Comparison of ENCODE assay signal across 1 cellular context in the genomic region with DNA sequence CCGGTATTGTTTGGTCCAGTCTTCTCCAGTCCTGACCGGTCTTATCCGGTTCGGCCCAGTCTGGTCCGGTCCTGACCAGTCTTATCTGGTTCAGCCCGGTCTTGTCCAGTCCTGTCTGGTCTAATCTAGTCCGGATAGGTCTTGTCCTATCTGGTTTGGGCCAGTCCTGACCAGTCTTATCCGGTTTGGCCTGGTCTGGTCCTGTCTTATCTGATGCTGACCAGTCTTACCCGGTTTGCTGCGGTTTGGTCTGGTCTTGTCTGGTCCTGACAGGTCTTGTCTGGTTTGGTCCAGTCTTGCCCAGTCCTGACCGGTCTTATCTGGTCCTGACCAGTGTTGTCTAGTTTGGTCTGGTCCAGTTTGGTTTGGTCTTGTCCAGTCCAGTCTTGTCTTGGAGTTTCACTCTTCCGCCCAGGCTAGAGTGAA.
A peak's percentile ranks its signal among the peaks of the same experiment; 100 is the strongest.
TF ChIP-seq lines count a peak whose summit lies in the region.

No MANE protein-coding gene starts in this region.

TF ChIP-seq in K562, 482 proteins besides CTCF, POLR2A, EP300 and RAD21 (continued from another document and continues in another):
- no peak for TF ChIP-seq JUN (IDR thresholded peaks at IDR 0.05; ENCODE audit: borderline replicate concordance, low read depth, low read length)
- TF ChIP-seq JUN (CRISPR knock-in tag; IDR thresholded peaks at IDR 0.05; ENCODE audit: borderline replicate concordance): no peak
- TF ChIP-seq ZNF507 (tag; conservative IDR thresholded peaks at IDR 0.05): no peak
- TF ChIP-seq, protein P1, sequence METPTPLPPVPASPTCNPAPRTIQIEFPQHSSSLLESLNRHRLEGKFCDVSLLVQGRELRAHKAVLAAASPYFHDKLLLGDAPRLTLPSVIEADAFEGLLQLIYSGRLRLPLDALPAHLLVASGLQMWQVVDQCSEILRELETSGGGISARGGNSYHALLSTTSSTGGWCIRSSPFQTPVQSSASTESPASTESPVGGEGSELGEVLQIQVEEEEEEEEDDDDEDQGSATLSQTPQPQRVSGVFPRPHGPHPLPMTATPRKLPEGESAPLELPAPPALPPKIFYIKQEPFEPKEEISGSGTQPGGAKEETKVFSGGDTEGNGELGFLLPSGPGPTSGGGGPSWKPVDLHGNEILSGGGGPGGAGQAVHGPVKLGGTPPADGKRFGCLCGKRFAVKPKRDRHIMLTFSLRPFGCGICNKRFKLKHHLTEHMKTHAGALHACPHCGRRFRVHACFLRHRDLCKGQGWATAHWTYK (CRISPR knock-in tag; IDR thresholded peaks at IDR 0.05): no peak
- no peak for TF ChIP-seq ZBTB7A (IDR thresholded peaks at IDR 0.05; ENCODE audit: borderline replicate concordance, control insufficient read depth, low read depth, low read length)
- TF ChIP-seq SMAD4 (CRISPR knock-in tag; conservative IDR thresholded peaks at IDR 0.05): 0 out of 2 replicates have a peak, but pooled peaks have one; percentile 48
- TF ChIP-seq, protein P2, sequence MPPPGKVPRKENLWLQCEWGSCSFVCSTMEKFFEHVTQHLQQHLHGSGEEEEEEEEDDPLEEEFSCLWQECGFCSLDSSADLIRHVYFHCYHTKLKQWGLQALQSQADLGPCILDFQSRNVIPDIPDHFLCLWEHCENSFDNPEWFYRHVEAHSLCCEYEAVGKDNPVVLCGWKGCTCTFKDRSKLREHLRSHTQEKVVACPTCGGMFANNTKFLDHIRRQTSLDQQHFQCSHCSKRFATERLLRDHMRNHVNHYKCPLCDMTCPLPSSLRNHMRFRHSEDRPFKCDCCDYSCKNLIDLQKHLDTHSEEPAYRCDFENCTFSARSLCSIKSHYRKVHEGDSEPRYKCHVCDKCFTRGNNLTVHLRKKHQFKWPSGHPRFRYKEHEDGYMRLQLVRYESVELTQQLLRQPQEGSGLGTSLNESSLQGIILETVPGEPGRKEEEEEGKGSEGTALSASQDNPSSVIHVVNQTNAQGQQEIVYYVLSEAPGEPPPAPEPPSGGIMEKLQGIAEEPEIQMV (tag; conservative IDR thresholded peaks at IDR 0.05; ENCODE audit: low read depth): no peak
- TF ChIP-seq, protein P3, sequence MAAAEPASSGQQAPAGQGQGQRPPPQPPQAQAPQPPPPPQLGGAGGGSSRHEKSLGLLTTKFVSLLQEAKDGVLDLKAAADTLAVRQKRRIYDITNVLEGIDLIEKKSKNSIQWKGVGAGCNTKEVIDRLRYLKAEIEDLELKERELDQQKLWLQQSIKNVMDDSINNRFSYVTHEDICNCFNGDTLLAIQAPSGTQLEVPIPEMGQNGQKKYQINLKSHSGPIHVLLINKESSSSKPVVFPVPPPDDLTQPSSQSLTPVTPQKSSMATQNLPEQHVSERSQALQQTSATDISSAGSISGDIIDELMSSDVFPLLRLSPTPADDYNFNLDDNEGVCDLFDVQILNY (CRISPR knock-in tag; IDR thresholded peaks at IDR 0.05): 0 out of 2 replicates have a peak, but pooled peaks have one; percentile 33
- TF ChIP-seq, protein P4, sequence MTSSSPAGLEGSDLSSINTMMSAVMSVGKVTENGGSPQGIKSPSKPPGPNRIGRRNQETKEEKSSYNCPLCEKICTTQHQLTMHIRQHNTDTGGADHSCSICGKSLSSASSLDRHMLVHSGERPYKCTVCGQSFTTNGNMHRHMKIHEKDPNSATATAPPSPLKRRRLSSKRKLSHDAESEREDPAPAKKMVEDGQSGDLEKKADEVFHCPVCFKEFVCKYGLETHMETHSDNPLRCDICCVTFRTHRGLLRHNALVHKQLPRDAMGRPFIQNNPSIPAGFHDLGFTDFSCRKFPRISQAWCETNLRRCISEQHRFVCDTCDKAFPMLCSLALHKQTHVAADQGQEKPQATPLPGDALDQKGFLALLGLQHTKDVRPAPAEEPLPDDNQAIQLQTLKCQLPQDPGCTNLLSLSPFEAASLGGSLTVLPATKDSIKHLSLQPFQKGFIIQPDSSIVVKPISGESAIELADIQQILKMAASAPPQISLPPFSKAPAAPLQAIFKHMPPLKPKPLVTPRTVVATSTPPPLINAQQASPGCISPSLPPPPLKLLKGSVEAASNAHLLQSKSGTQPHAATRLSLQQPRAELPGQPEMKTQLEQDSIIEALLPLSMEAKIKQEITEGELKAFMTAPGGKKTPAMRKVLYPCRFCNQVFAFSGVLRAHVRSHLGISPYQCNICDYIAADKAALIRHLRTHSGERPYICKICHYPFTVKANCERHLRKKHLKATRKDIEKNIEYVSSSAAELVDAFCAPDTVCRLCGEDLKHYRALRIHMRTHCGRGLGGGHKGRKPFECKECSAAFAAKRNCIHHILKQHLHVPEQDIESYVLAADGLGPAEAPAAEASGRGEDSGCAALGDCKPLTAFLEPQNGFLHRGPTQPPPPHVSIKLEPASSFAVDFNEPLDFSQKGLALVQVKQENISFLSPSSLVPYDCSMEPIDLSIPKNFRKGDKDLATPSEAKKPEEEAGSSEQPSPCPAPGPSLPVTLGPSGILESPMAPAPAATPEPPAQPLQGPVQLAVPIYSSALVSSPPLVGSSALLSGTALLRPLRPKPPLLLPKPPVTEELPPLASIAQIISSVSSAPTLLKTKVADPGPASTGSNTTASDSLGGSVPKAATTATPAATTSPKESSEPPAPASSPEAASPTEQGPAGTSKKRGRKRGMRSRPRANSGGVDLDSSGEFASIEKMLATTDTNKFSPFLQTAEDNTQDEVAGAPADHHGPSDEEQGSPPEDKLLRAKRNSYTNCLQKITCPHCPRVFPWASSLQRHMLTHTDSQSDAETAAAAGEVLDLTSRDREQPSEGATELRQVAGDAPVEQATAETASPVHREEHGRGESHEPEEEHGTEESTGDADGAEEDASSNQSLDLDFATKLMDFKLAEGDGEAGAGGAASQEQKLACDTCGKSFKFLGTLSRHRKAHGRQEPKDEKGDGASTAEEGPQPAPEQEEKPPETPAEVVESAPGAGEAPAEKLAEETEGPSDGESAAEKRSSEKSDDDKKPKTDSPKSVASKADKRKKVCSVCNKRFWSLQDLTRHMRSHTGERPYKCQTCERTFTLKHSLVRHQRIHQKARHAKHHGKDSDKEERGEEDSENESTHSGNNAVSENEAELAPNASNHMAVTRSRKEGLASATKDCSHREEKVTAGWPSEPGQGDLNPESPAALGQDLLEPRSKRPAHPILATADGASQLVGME (CRISPR knock-in tag; IDR thresholded peaks at IDR 0.05): no peak
- no peak for TF ChIP-seq TAF7 (tag; IDR thresholded peaks at IDR 0.05)
- TF ChIP-seq PTBP1 (IDR thresholded peaks at IDR 0.05; ENCODE audit: low read depth, low read length): no peak
- no peak for TF ChIP-seq ZNF124 (CRISPR knock-in tag; IDR thresholded peaks at IDR 0.05)
- peak; percentile 64; the same call in 1 of the 2 replicates for TF ChIP-seq ZNF12 (CRISPR knock-in tag; IDR thresholded peaks at IDR 0.05)
- TF ChIP-seq SLC30A9 (CRISPR knock-in tag; IDR thresholded peaks at IDR 0.05): no peak
- no peak for TF ChIP-seq ZNF583 (CRISPR knock-in tag; IDR thresholded peaks at IDR 0.05)
- no peak for TF ChIP-seq SAFB2 (IDR thresholded peaks at IDR 0.05; ENCODE audit: borderline replicate concordance, low read depth, low read length, severe bottlenecking)
- no peak for TF ChIP-seq YBX1 (IDR thresholded peaks at IDR 0.05)
- no peak for TF ChIP-seq ZBTB17 (CRISPR knock-in tag; IDR thresholded peaks at IDR 0.05)
- TF ChIP-seq PTRF (tag; IDR thresholded peaks at IDR 0.05): no peak
- TF ChIP-seq RFX7 (CRISPR knock-in tag; IDR thresholded peaks at IDR 0.05): no peak
- TF ChIP-seq NFE2 (IDR thresholded peaks at IDR 0.05; ENCODE audit: low read depth): no peak
- no peak for TF ChIP-seq HEY1 (CRISPR knock-in tag; IDR thresholded peaks at IDR 0.05; ENCODE audit: borderline replicate concordance)
- TF ChIP-seq, protein P5, sequence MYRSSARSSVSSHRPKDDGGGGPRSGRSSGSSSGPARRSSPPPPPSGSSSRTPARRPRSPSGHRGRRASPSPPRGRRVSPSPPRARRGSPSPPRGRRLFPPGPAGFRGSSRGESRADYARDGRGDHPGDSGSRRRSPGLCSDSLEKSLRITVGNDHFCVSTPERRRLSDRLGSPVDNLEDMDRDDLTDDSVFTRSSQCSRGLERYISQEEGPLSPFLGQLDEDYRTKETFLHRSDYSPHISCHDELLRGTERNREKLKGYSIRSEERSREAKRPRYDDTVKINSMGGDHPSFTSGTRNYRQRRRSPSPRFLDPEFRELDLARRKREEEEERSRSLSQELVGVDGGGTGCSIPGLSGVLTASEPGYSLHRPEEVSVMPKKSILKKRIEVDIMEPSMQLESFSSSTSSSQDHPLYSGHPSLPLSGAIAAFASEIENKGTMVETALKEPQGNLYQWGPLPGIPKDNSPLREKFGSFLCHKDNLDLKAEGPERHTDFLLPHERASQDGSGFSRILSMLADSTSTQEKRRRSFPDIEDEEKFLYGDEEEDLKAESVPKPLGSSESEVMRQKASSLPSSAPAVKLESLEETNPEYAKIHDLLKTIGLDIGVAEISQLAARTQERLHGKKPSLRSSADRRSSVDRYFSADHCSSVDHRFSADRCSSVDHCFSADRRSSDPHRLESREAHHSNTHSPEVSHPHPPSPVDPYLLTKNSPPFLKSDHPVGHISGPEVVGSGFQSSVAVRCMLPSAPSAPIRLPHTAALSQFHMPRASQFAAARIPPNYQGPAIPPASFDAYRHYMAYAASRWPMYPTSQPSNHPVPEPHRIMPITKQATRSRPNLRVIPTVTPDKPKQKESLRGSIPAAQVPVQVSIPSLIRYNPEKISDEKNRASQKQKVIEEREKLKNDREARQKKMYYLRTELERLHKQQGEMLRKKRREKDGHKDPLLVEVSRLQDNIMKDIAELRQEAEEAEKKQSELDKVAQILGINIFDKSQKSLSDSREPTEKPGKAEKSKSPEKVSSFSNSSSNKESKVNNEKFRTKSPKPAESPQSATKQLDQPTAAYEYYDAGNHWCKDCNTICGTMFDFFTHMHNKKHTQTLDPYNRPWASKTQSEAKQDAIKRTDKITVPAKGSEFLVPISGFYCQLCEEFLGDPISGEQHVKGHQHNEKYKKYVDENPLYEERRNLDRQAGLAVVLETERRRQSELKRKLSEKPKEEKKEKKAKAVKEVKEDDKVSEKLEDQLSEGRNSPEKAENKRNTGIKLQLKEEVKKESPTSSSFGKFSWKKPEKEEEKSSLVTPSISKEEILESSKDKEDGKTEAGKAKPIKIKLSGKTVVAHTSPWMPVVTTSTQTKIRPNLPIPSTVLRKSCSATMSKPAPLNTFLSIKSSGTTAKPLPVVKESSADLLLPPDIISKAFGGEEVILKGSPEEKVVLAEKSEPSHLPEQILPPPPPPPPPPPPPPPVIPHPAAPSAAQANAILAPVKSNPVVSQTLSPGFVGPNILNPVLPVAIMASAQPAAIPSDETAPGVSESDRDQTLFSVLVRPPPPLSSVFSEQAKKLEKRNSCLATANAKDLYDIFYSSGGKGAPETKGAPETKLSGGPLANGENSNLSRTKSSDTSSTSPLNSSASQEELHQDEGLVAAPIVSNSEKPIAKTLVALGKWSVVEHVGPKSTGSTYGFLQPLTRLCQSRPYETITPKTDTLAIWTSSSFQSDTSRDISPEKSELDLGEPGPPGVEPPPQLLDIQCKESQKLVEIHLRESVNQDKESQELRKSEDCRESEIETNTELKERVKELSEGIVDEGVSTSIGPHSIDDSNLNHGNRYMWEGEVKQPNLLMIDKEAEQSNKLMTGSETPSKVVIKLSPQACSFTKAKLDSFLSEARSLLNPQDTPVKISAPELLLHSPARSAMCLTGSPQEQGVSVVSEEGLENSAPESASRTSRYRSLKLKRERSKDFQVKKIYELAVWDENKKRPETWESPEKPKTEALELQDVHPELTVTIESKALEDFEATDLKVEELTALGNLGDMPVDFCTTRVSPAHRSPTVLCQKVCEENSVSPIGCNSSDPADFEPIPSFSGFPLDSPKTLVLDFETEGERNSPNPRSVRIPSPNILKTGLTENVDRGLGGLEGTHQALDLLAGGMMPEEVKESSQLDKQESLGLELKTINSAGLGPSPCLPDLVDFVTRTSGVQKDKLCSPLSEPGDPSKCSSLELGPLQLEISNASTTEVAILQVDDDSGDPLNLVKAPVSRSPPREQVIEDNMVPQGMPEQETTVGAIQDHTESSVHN (IDR thresholded peaks at IDR 0.05; ENCODE audit: borderline replicate concordance in 1 of 2, low read depth in 1 of 2): peak in 1 of 2 experiments; percentile 76; a peak in 1 of 4 replicates
- no peak for TF ChIP-seq ARID1B (IDR thresholded peaks at IDR 0.05)
- TF ChIP-seq, protein P6, sequence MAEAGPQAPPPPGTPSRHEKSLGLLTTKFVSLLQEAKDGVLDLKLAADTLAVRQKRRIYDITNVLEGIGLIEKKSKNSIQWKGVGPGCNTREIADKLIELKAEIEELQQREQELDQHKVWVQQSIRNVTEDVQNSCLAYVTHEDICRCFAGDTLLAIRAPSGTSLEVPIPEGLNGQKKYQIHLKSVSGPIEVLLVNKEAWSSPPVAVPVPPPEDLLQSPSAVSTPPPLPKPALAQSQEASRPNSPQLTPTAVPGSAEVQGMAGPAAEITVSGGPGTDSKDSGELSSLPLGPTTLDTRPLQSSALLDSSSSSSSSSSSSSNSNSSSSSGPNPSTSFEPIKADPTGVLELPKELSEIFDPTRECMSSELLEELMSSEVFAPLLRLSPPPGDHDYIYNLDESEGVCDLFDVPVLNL (CRISPR knock-in tag; IDR thresholded peaks at IDR 0.05; ENCODE audit: low read depth): no peak
- TF ChIP-seq ZNF134 (CRISPR knock-in tag; conservative IDR thresholded peaks at IDR 0.05): no peak
- no peak for TF ChIP-seq HDGF (IDR thresholded peaks at IDR 0.05)
- TF ChIP-seq, protein P7, sequence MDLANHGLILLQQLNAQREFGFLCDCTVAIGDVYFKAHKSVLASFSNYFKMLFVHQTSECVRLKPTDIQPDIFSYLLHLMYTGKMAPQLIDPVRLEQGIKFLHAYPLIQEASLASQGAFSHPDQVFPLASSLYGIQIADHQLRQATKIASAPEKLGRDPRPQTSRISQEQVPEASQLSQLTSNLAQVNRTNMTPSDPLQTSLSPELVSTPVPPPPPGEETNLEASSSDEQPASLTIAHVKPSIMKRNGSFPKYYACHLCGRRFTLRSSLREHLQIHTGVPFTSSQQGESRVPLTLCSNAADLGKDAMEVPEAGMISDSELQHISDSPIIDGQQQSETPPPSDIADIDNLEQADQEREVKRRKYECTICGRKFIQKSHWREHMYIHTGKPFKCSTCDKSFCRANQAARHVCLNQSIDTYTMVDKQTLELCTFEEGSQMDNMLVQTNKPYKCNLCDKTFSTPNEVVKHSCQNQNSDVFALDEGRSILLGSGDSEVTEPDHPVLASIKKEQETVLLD (IDR thresholded peaks at IDR 0.05): peak; percentile 61; the same call in 1 of the 2 replicates
- TF ChIP-seq, protein P8, sequence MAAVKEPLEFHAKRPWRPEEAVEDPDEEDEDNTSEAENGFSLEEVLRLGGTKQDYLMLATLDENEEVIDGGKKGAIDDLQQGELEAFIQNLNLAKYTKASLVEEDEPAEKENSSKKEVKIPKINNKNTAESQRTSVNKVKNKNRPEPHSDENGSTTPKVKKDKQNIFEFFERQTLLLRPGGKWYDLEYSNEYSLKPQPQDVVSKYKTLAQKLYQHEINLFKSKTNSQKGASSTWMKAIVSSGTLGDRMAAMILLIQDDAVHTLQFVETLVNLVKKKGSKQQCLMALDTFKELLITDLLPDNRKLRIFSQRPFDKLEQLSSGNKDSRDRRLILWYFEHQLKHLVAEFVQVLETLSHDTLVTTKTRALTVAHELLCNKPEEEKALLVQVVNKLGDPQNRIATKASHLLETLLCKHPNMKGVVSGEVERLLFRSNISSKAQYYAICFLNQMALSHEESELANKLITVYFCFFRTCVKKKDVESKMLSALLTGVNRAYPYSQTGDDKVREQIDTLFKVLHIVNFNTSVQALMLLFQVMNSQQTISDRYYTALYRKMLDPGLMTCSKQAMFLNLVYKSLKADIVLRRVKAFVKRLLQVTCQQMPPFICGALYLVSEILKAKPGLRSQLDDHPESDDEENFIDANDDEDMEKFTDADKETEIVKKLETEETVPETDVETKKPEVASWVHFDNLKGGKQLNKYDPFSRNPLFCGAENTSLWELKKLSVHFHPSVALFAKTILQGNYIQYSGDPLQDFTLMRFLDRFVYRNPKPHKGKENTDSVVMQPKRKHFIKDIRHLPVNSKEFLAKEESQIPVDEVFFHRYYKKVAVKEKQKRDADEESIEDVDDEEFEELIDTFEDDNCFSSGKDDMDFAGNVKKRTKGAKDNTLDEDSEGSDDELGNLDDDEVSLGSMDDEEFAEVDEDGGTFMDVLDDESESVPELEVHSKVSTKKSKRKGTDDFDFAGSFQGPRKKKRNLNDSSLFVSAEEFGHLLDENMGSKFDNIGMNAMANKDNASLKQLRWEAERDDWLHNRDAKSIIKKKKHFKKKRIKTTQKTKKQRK (IDR thresholded peaks at IDR 0.05; ENCODE audit: borderline replicate concordance, low read depth, low read length): no peak
